Comparison of ENCODE assay signal across 14 cellular contexts in genomic region chr2:47073641-47074040, GRCh38.
DNase-seq lines count a peak whose midpoint lies in the region; ATAC-seq and TF ChIP-seq lines count a peak whose summit lies in the region.
"Had no signal": no experiment of that assay in that cellular context is flagged by ENCODE, and none has a peak within 500 bp of the region (broad histone marks: within the 10 kb centered on the region; RNA-seq: fewer than 3 reads in every experiment).

No MANE protein-coding gene starts in this region.

- H3K27me3 ChIP-seq in heart right ventricle: no peaks in the 10 kb centered on the region
- H3K27me3 ChIP-seq in gastroesophageal sphincter: no peaks in the 10 kb centered on the region
- H3K27me3 ChIP-seq in vagina: no peaks in the 10 kb centered on the region

- H3K36me3 ChIP-seq in heart right ventricle (peaks cover 0 to 12% (median 0%) of the 10 kb centered on the region in 9 donors), gastroesophageal sphincter (peaks cover 0 to 17% of the 10 kb centered on the region in 2 donors), vagina (no peaks in the 10 kb centered on the region)

- WGBS in heart right ventricle, 2 donors: 80 to 84% methylated on average over 16 of the region's 16 CpGs
- WGBS in gastroesophageal sphincter (ENCODE audit: low coverage in 1 of 2), 2 donors: 93% methylated on average over 3 of the region's 16 CpGs; no CpG with 5 or more reads in 1 of the 2 donors

- DNase-seq in heart right ventricle (peak in 1 of 2 donors; percentile 42), Right ventricle myocardium superior (no peak), sciatic nerve (ENCODE audit: low spot score) (no peak), vagina (ENCODE audit: extremely low spot score in 2 of 2) (no peak), epidermal melanocyte (ENCODE audit: insufficient read length, low spot score) (no peak), COLO668 (lab: John Stamatoyannopoulos, UW; ENCODE audit: unreplicated experiment) (no peak)
- DNase-seq: ACHN; activated CD4-positive, alpha-beta memory T cell treated with anti-CD3 and anti-CD28 coated beads, Interleukin-2, amount 10 ng/mL, durations not matched to agents 7 days and 5 days; activated effector memory CD4-positive, alpha-beta T cell treated with anti-CD3 and anti-CD28 coated beads, Interleukin-2, amount 50 U/mL, for 16 hours; DMS53; HCEC 1CT had no signal

- TF ChIP-seq POLR2A in gastroesophageal sphincter (IDR thresholded peaks at IDR 0.05) (no peak), vagina (IDR thresholded peaks at IDR 0.05) (no peak)

- TF ChIP-seq EP300 in gastroesophageal sphincter (IDR thresholded peaks at IDR 0.05): no peak

- TF ChIP-seq CTCF in heart right ventricle (IDR thresholded peaks at IDR 0.05) (no peak), gastroesophageal sphincter (IDR thresholded peaks at IDR 0.05) (no peak), vagina (IDR thresholded peaks at IDR 0.05) (no peak)

- H3K27ac ChIP-seq in heart right ventricle (peak overlapping the region in 9 of 10 donors; percentile 86 to 96 (median 93)), gastroesophageal sphincter (peak overlapping the region; percentile 75 to 94 (median 88)), vagina (peak overlapping the region; percentile 87)
- H3K27ac ChIP-seq: epithelial cell of prostate had no signal

- H3K9me3 ChIP-seq in heart right ventricle: no peaks in the 10 kb centered on the region
- no peaks in the 10 kb centered on the region for H3K9me3 ChIP-seq in gastroesophageal sphincter
- no peaks in the 10 kb centered on the region for H3K9me3 ChIP-seq in vagina

- ATAC-seq in heart right ventricle (no peak), Right ventricle myocardium superior (ENCODE audit: poor library complexity) (no peak), gastroesophageal sphincter (no peak), sciatic nerve (peak; percentile 16), HG02798 (IDR thresholded peaks at IDR 0.05; ENCODE audit: poor library complexity, unreplicated experiment) (no peak)

- intact Hi-C loops in heart right ventricle (cut with DNase I): loop anchor here in 1 of 10 donors (10.0 kb wide), 1 partner anchor 91 kb away; no protein-coding TSS in a partner anchor
- intact Hi-C loops in Right ventricle myocardium superior (cut with DNase I): no loop called here
- intact Hi-C loops in sciatic nerve (cut with DNase I): no loop called here
- intact Hi-C loops in vagina (cut with DNase I): no loop called here

- no peak overlapping the region for H3K4me3 ChIP-seq in heart right ventricle
- no peak overlapping the region for H3K4me3 ChIP-seq in gastroesophageal sphincter
- no peak overlapping the region for H3K4me3 ChIP-seq in vagina

- peaks cover 40 to 96% (median 72%) of the 10 kb centered on the region in 9 donors for H3K4me1 ChIP-seq in heart right ventricle
- H3K4me1 ChIP-seq in gastroesophageal sphincter: peaks cover 14 to 86% (median 66%) of the 10 kb centered on the region in 3 donors
- H3K4me1 ChIP-seq in vagina: peaks cover 76% of the 10 kb centered on the region
